In the genomic region with DNA sequence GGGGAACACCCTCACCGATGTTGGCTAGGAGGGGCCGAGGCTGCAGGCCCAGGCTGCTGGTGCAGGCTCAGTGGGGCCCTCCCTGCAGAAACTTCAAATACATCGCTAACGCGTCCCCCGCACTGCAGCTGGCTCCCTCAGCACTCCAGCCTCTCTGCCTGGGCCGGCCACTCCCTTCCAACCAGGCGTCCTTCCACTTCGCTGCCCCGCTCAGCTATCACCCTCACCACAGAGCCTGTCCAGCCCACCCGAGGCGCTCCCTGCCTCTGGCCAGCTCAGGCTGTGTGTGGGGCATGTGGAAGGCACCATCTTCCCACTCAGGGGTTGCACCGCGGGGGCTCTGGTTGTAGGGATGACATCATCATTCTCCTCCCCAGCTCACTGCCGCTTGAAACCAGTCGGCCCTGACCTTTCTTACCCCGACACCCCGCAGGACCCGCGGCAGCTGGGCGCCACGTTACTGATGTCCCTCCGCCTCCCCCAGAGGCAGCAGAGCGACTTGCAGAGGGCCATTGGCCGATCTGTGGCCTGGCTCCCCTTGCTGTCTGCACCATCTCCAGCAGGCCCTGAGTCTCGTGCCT, we compare ENCODE assay signal across 1 cellular context.
TF ChIP-seq lines count a peak whose summit lies in the region.

No MANE protein-coding gene starts in this region.

TF ChIP-seq in HepG2, 621 proteins besides CTCF, POLR2A, EP300 and RAD21:
- TF ChIP-seq KMT2A (CRISPR knock-in tag; IDR thresholded peaks at IDR 0.05) (no peak), ARID2 (CRISPR knock-in tag; IDR thresholded peaks at IDR 0.05; ENCODE audit: borderline replicate concordance) (no peak), ATF7 (IDR thresholded peaks at IDR 0.05) (peak; percentile 92), ATF7 (CRISPR knock-in tag; IDR thresholded peaks at IDR 0.05) (no peak)
- TF ChIP-seq, protein P1, sequence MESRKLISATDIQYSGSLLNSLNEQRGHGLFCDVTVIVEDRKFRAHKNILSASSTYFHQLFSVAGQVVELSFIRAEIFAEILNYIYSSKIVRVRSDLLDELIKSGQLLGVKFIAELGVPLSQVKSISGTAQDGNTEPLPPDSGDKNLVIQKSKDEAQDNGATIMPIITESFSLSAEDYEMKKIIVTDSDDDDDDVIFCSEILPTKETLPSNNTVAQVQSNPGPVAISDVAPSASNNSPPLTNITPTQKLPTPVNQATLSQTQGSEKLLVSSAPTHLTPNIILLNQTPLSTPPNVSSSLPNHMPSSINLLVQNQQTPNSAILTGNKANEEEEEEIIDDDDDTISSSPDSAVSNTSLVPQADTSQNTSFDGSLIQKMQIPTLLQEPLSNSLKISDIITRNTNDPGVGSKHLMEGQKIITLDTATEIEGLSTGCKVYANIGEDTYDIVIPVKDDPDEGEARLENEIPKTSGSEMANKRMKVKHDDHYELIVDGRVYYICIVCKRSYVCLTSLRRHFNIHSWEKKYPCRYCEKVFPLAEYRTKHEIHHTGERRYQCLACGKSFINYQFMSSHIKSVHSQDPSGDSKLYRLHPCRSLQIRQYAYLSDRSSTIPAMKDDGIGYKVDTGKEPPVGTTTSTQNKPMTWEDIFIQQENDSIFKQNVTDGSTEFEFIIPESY (CRISPR knock-in tag; IDR thresholded peaks at IDR 0.05): peak; percentile 60; the same call in 1 of the 2 replicates
